ENCODE assay signal across 13 cellular contexts in the genomic region with DNA sequence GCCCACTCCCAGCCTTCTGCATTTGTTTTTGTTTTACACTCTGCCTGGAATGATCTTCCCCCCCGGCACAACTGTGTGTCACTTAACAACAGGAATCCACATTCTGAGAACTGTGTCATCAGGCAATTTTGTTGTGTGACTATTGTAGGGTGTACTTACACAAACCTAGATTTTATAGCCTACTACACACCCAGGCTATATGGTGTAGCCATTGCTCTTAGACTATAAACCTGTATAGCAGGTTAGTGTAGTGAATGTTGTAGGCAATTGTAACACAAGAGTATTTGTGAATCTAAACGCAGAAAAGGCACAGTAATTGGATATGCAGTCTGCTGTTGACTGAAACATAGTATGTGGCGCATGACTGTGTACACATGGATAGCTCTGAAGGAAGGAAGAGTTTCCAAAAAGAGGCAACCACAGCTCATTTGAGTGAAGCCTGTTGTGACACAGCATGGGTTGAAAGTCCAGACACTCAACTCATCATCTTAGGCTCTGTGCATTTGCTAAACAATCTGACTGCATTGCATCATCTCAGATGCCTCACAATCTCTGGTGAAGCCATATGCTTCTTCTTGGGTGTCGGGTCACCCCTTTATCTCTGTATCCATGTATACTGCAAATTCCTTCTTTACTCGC.
DNase-seq lines count a peak whose midpoint lies in the region; ATAC-seq and TF ChIP-seq lines count a peak whose summit lies in the region.
"Had no signal": no experiment of that assay in that cellular context is flagged by ENCODE, and none has a peak within 500 bp of the region (broad histone marks: within the 10 kb centered on the region; RNA-seq: fewer than 3 reads in every experiment).

No MANE protein-coding gene starts in this region.

- ATAC-seq in PC-3 (no peak), foreskin keratinocyte (peak; percentile 40), HG03378 (IDR thresholded peaks at IDR 0.05; ENCODE audit: unreplicated experiment) (no peak)

- H3K4me2 ChIP-seq in PC-3 (ENCODE audit: low read length) = no peak overlapping the region
- peak overlapping the region; percentile 52 for H3K4me2 ChIP-seq in smooth muscle cell

- CTCF ChIA-PET in PC-3 (lab: Charles Lee) = no interaction called here

- DNase-seq in NCI-H1417 (lab: John Stamatoyannopoulos, UW) = peak in 2 of 3 experiments; percentile 9 to 22
- no peak for DNase-seq in NCI-H1417 treated with DMSO at 0.1 percent for 48 hours (lab: John Stamatoyannopoulos, UW)
- peak; percentile 6 for DNase-seq in PC-3
- DNase-seq in foreskin keratinocyte = peak; percentile 34 to 45
- DNase-seq in smooth muscle cell (lab: John Stamatoyannopoulos, UW; ENCODE audit: unreplicated experiment) = no peak
- no peak for DNase-seq in LoVo (ENCODE audit: low spot score)
- no peak for DNase-seq in occipital lobe (lab: John Stamatoyannopoulos, UW)
- DNase-seq: 8988T, COR-L47, MV-4-11, small intestine had no signal

- H3K27me3 ChIP-seq in PC-3 (ENCODE audit: low read length) (0 out of 2 replicates have a peak, but pooled peaks cover 6% of the 10 kb centered on the region), foreskin keratinocyte (no peaks in the 10 kb centered on the region), smooth muscle cell (ENCODE audit: low read depth) (no peaks in the 10 kb centered on the region)
- H3K27me3 ChIP-seq: neutrophil had no signal

- H3K9ac ChIP-seq in PC-3 (ENCODE audit: low read length) (no peak overlapping the region), smooth muscle cell (ENCODE audit: low read depth) (no peak overlapping the region)

- no peaks in the 10 kb centered on the region for H3K79me2 ChIP-seq in PC-3 (ENCODE audit: low read length)
- no peaks in the 10 kb centered on the region for H3K79me2 ChIP-seq in smooth muscle cell (ENCODE audit: low read depth)

- H3K9me2 ChIP-seq in PC-3 (replicated peaks; ENCODE audit: low read length) = no peaks in the 10 kb centered on the region

- H2AFZ ChIP-seq in PC-3 (ENCODE audit: low read length) (no peak overlapping the region), smooth muscle cell (ENCODE audit: low read depth) (peak overlapping the region; percentile 26)

- H3K27ac ChIP-seq in PC-3 (ENCODE audit: low read length) (no peak overlapping the region), foreskin keratinocyte (no peak overlapping the region), smooth muscle cell (ENCODE audit: low read depth) (peak overlapping the region; percentile 76)
- H3K27ac ChIP-seq: neutrophil had no signal

- TF ChIP-seq CTCF in PC-3 (conservative IDR thresholded peaks at IDR 0.05; ENCODE audit: low read depth, low read length) = no peak
- no peak for TF ChIP-seq CTCF in foreskin keratinocyte (conservative IDR thresholded peaks at IDR 0.05)
- no peak for TF ChIP-seq CTCF in smooth muscle cell (IDR thresholded peaks at IDR 0.05; ENCODE audit: borderline replicate concordance, insufficient read depth, poor library complexity, severe bottlenecking)

- H3K36me3 ChIP-seq in PC-3 (ENCODE audit: low read depth, low read length) (no peaks in the 10 kb centered on the region), smooth muscle cell (ENCODE audit: low read depth) (no peaks in the 10 kb centered on the region)
- H3K36me3 ChIP-seq: neutrophil had no signal

- no peaks in the 10 kb centered on the region for H3K4me1 ChIP-seq in PC-3 (ENCODE audit: insufficient read depth, low read length)
- H3K4me1 ChIP-seq in foreskin keratinocyte = no peaks in the 10 kb centered on the region
- no peaks in the 10 kb centered on the region for H3K4me1 ChIP-seq in smooth muscle cell (ENCODE audit: low read depth)

- intact Hi-C loops in PC-3 (cut with micrococcal nuclease) = loop anchor here (10.0 kb wide), 1 partner anchor 897 kb away; no protein-coding TSS in a partner anchor

- no peaks in the 10 kb centered on the region for H3K9me3 ChIP-seq in PC-3 (ENCODE audit: low read length)
- no peaks in the 10 kb centered on the region for H3K9me3 ChIP-seq in smooth muscle cell (replicated peaks; ENCODE audit: low read depth)
- H3K9me3 ChIP-seq: neutrophil had no signal

- H3F3A ChIP-seq in PC-3 (ENCODE audit: low read length, unreplicated experiment) = no peaks in the 10 kb centered on the region
- no peaks in the 10 kb centered on the region for H3F3A ChIP-seq in smooth muscle cell (ENCODE audit: low read depth)

- POLR2A ChIA-PET in PC-3 (lab: Charles Lee; ENCODE audit: unreplicated experiment) = no interaction called here

- 18% methylated on average over 5 of the region's 5 CpGs for WGBS in smooth muscle cell (ENCODE audit: low lambda C conversion rate)

- H4K20me1 ChIP-seq in PC-3 (ENCODE audit: low read length) = no peaks in the 10 kb centered on the region
- no peaks in the 10 kb centered on the region for H4K20me1 ChIP-seq in smooth muscle cell (ENCODE audit: low read depth)

- H3K4me3 ChIP-seq in PC-3 (ENCODE audit: low read length) (no peak overlapping the region), smooth muscle cell (no peak overlapping the region)

- BruUV-seq in PC-3 (replicated peaks; lab: Mats Ljungman, UMichigan) = no TSS peak

Comparison
In these comparisons a context has a peak if more than half of its experiments do, and no peak if none do; other contexts are left out.
1. DNase-seq: peak in NCI-H1417 (2 of 3), PC-3 (single experiment) and foreskin keratinocyte (2 of 2); none in NCI-H1417 treated with DMSO at 0.1 percent for 48 hours (single experiment), smooth muscle cell (single experiment), LoVo (single experiment) and occipital lobe (single experiment).